In genomic region chr7:2684501-2684900, GRCh38 we compare ENCODE assay signal across 8 cellular contexts. TPM values are rescaled to one million over a fixed set of nuclear protein-coding genes. Genes with fewer than 3 reads are reported as not detected.
"Had no signal": no experiment of that assay in that cellular context is flagged by ENCODE, and none has a peak within 500 bp of the region (broad histone marks: within the 10 kb centered on the region; RNA-seq: fewer than 3 reads in every experiment).

No MANE protein-coding gene starts in this region.

- DNase-seq: H9, HCEC 1CT, IMR-90 had no signal

- H2AFZ ChIP-seq: GM23338 had no signal

- H3K4me2 ChIP-seq: GM23338 had no signal

- FAIRE-seq: H1, H54, HTR-8/SVneo had no signal

- H3K4me3 ChIP-seq: GM23338 had no signal

RNA-seq across cellular contexts. Expression of gene AMZ1, which starts 3.5 kb away (rescaled TPM):
- total RNA-seq: HT-29 had no signal
